21 cellular contexts compared by ENCODE assay signal in genomic region chr15:84766461-84767005, GRCh38. TPM values are rescaled to one million over a fixed set of nuclear protein-coding genes. Genes with fewer than 3 reads are reported as not detected.
A peak's percentile ranks its signal among the peaks of the same experiment; 100 is the strongest.
DNase-seq lines count a peak whose midpoint lies in the region; ATAC-seq and TF ChIP-seq lines count a peak whose summit lies in the region.
"Had no signal": no experiment of that assay in that cellular context is flagged by ENCODE, and none has a peak within 500 bp of the region (broad histone marks: within the 10 kb centered on the region; RNA-seq: fewer than 3 reads in every experiment).

No MANE protein-coding gene starts in this region.

- DNase-seq in BJ (ENCODE audit: low read depth) (peak; percentile 46), GM23338 (ENCODE audit: low spot score) (no peak), T-helper 17 cell (no peak), memory B cell (ENCODE audit: low spot score in 2 of 2) (no peak), putamen (ENCODE audit: low spot score) (no peak), AG08396 (ENCODE audit: low spot score) (no peak), MM.1S (no peak)
- DNase-seq: AML-193; DMS 273 treated with DMSO at 0.1 percent for 48 hours; glutamatergic neuron; HCEC 1CT; immature natural killer cell; lower lobe of right lung; naive thymus-derived CD8-positive, alpha-beta T cell; Peyer's patch; right cardiac atrium; stimulated activated CD4-positive, alpha-beta T cell treated with anti-CD3 and anti-CD28 coated beads, Interleukin-1b, Interleukin-23, amount 100 ng/mL, for 48 hours had no signal

- peaks cover 72% of the 10 kb centered on the region for H3K79me2 ChIP-seq in GM23338 (replicated peaks; ENCODE audit: insufficient read depth)
- H3K79me2 ChIP-seq in MM.1S (ENCODE audit: low read length) = peaks cover 100% of the 10 kb centered on the region

- no peaks in the 10 kb centered on the region for H3K9me3 Mint-ChIP-seq in GM23338
- H3K9me3 Mint-ChIP-seq in memory B cell = no peaks in the 10 kb centered on the region
- H3K9me3 Mint-ChIP-seq: immature natural killer cell; naive thymus-derived CD8-positive, alpha-beta T cell had no signal

- H3K4me3 Mint-ChIP-seq in GM23338 = no peak overlapping the region
- no peak overlapping the region for H3K4me3 Mint-ChIP-seq in T-helper 17 cell
- H3K4me3 Mint-ChIP-seq in memory B cell = no peak overlapping the region
- H3K4me3 Mint-ChIP-seq: immature natural killer cell; naive thymus-derived CD8-positive, alpha-beta T cell had no signal

- H3K9me3 ChIP-seq in T-helper 17 cell (ENCODE audit: control insufficient read depth, low read length, poor library complexity, severe bottlenecking) (no peaks in the 10 kb centered on the region), MM.1S (replicated peaks; ENCODE audit: insufficient read depth, low read length) (no peaks in the 10 kb centered on the region)
- H3K9me3 ChIP-seq: lower lobe of right lung, Peyer's patch, suprapubic skin had no signal

- peaks cover 10% of the 10 kb centered on the region for H3K36me3 ChIP-seq in BJ (ENCODE audit: control insufficient read depth, insufficient read depth, low read length)
- no peaks in the 10 kb centered on the region for H3K36me3 ChIP-seq in GM23338 (ENCODE audit: insufficient read depth)
- H3K36me3 ChIP-seq in MM.1S (replicated peaks; ENCODE audit: insufficient read depth, low read length) = no peaks in the 10 kb centered on the region; the same call in 1 of the 2 replicates

- POLR2A ChIA-PET in BJ (lab: Charles Lee) = no interaction called here

- no peaks in the 10 kb centered on the region; the same call in 1 of the 2 replicates for H3K4me1 ChIP-seq in GM23338 (ENCODE audit: insufficient read depth)
- peaks cover 7% of the 10 kb centered on the region for H3K4me1 ChIP-seq in MM.1S (ENCODE audit: low read length)

- CTCF ChIA-PET in BJ (lab: Yijun Ruan, JAX) = interaction anchor here (0.9 to 1.0 kb wide), 3 partner anchors 12 to 19 kb away, joined by 3 to 5 read pairs (median 5); no protein-coding TSS in a partner anchor

- H3K4me2 ChIP-seq in GM23338 (no peak overlapping the region), MM.1S (ENCODE audit: low read depth, low read length) (no peak overlapping the region)

- no peak for TF ChIP-seq CTCF in BJ (IDR thresholded peaks at IDR 0.05; ENCODE audit: insufficient read depth, low read depth, low read length)
- TF ChIP-seq CTCF in GM23338 (conservative IDR thresholded peaks at IDR 0.05; ENCODE audit: low read depth in 2 of 2) = no peak
- TF ChIP-seq CTCF in MM.1S (IDR thresholded peaks at IDR 0.05; ENCODE audit: low read length) = no peak

- H3K27ac ChIP-seq in GM23338 (ENCODE audit: low read depth) (peak overlapping the region; percentile 63; the same call in 1 of the 2 replicates), MM.1S (ENCODE audit: low read length) (no peak overlapping the region)
- H3K27ac ChIP-seq: coronary artery, epithelial cell of prostate, lower lobe of right lung, Peyer's patch, suprapubic skin had no signal

- H3K27me3 Mint-ChIP-seq in GM23338 (ENCODE audit: insufficient read depth, low read depth, poor library complexity) (peaks cover 2% of the 10 kb centered on the region), T-helper 17 cell (no peaks in the 10 kb centered on the region), memory B cell (no peaks in the 10 kb centered on the region)
- H3K27me3 Mint-ChIP-seq: naive thymus-derived CD8-positive, alpha-beta T cell had no signal

- H3K36me3 Mint-ChIP-seq in GM23338 (ENCODE audit: low read depth) (peaks cover 24% of the 10 kb centered on the region), T-helper 17 cell (ENCODE audit: low read depth) (peaks cover 21% of the 10 kb centered on the region), memory B cell (peaks cover 32% of the 10 kb centered on the region)

- H4K20me1 ChIP-seq in GM23338 (replicated peaks; ENCODE audit: insufficient read depth) (peaks cover 11% of the 10 kb centered on the region; the same call in 1 of the 2 replicates), MM.1S (ENCODE audit: insufficient read depth, low read length) (peaks cover 13% of the 10 kb centered on the region)

- ATAC-seq in GM23338 = no peak
- no peak for ATAC-seq in T-helper 17 cell
- no peak for ATAC-seq in memory B cell (ENCODE audit: low read depth)
- no peak for ATAC-seq in GM18861 (IDR thresholded peaks at IDR 0.05; ENCODE audit: unreplicated experiment)
- ATAC-seq: lower lobe of right lung; naive thymus-derived CD8-positive, alpha-beta T cell; right cardiac atrium had no signal

- H3K27ac Mint-ChIP-seq in GM23338 (no peak overlapping the region), T-helper 17 cell (peak overlapping the region; percentile 81), memory B cell (peak overlapping the region; percentile 6)

- H3K9me2 ChIP-seq in GM23338 (ENCODE audit: insufficient read depth) (no peaks in the 10 kb centered on the region), MM.1S (replicated peaks; ENCODE audit: insufficient read depth, low read length) (no peaks in the 10 kb centered on the region)

- H2AFZ ChIP-seq in GM23338 = no peak overlapping the region
- H2AFZ ChIP-seq in MM.1S (ENCODE audit: low read length) = no peak overlapping the region

- H3K4me1 Mint-ChIP-seq in GM23338 (peaks cover 6% of the 10 kb centered on the region; the same call in 1 of the 3 replicates), T-helper 17 cell (peaks cover 47% of the 10 kb centered on the region), memory B cell (peaks cover 29% of the 10 kb centered on the region)

- H3K27me3 ChIP-seq in BJ (ENCODE audit: control insufficient read depth, insufficient read depth, low read length) = no peaks in the 10 kb centered on the region
- no peaks in the 10 kb centered on the region for H3K27me3 ChIP-seq in GM23338 (ENCODE audit: insufficient read depth)
- H3K27me3 ChIP-seq in MM.1S (replicated peaks; ENCODE audit: insufficient read depth, low read length) = no peaks in the 10 kb centered on the region
- H3K27me3 ChIP-seq: Peyer's patch, suprapubic skin had no signal

- H3K4me3 ChIP-seq in BJ (ENCODE audit: low read depth, low read length) (no peak overlapping the region), GM23338 (no peak overlapping the region), MM.1S (ENCODE audit: low read length) (no peak overlapping the region)
- H3K4me3 ChIP-seq: coronary artery, lower lobe of right lung, Peyer's patch, suprapubic skin had no signal

- H3F3A ChIP-seq in GM23338 (replicated peaks; ENCODE audit: low read depth) = 0 out of 2 replicates have a peak, but pooled peaks cover 4% of the 10 kb centered on the region
- no peaks in the 10 kb centered on the region for H3F3A ChIP-seq in MM.1S (ENCODE audit: insufficient read depth, low read length)

- H3K9ac ChIP-seq in MM.1S (ENCODE audit: low read length) = no peak overlapping the region

TF ChIP-seq in GM23338, 12 proteins besides CTCF, POLR2A, EP300 and RAD21 (continues in another document):
- TF ChIP-seq CREB1 (CRISPR knock-in tag; IDR thresholded peaks at IDR 0.05; ENCODE audit: low read depth) (no peak), JUNB (IDR thresholded peaks at IDR 0.05; ENCODE audit: unreplicated experiment) (no peak)

RNA-seq across cellular contexts. Expression of gene ZNF592, which starts 18.1 kb away (rescaled TPM):
- polyA plus RNA-seq in BJ (2011; rRNA removed) (6.9 and 11.0 TPM in 2 replicates), GM23338 (2016; fragmentation: Nextera tagmentation; extraction: Ambion mirVana) (4.4 and 4.7 TPM in 2 replicates)
- 11.9 and 12.4 TPM in 2 replicates for polyA minus RNA-seq in BJ (2011; rRNA and poly(A)+ RNA removed)
- total RNA-seq in GM23338 (2014; rRNA removed; shearing (Covaris generic)) = 18.8 and 21.4 TPM in 2 replicates
- total RNA-seq in T-helper 17 cell = 10 to 100 TPM; 33.8 to 36.5 TPM

RNA-seq across cellular contexts. Expression of gene SEC11A, which starts 50.6 kb away (rescaled TPM):
- polyA plus RNA-seq in BJ (2011; rRNA removed) (90.7 and 244 TPM in 2 replicates), GM23338 (2016; fragmentation: Nextera tagmentation; extraction: Ambion mirVana) (238 and 257 TPM in 2 replicates)
- 35.7 and 46.2 TPM in 2 replicates for polyA minus RNA-seq in BJ (2011; rRNA and poly(A)+ RNA removed)
- total RNA-seq in GM23338 (2014; rRNA removed; shearing (Covaris generic)) = 191 and 208 TPM in 2 replicates
- 10 to 100 TPM; 53.1 to 67.7 TPM for total RNA-seq in T-helper 17 cell

RNA-seq across cellular contexts. Expression of gene ALPK3, which starts 50.6 kb away (rescaled TPM):
- 0.02 and 0.06 TPM in 2 replicates for polyA plus RNA-seq in BJ (2011; rRNA removed)
- 0.05 TPM in 2 replicates for polyA minus RNA-seq in BJ (2011; rRNA and poly(A)+ RNA removed)
- 29.7 and 45.7 TPM in 2 replicates for total RNA-seq in GM23338 (2014; rRNA removed; shearing (Covaris generic))
- 3.7 and 4.3 TPM in 2 replicates for polyA plus RNA-seq in GM23338 (2016; fragmentation: Nextera tagmentation; extraction: Ambion mirVana)
- under 1 TPM; 0.15 to 0.78 TPM for total RNA-seq in T-helper 17 cell
- polyA plus RNA-seq: immature natural killer cell had no signal

Comparison
In these comparisons a context has a peak if more than half of its experiments do, and no peak if none do; other contexts are left out.
1. RNA of gene ALPK3, which starts 50.6 kb away (total RNA-seq): 29.7 to 45.7 TPM in GM23338; 0.15 to 0.78 TPM in T-helper 17 cell; every median in the first group is over 10 times any median in the second.